Comparison of ENCODE assay signal across 19 cellular contexts in genomic region chr2:144834363-144834762, GRCh38.
"Had no signal": no experiment of that assay in that cellular context is flagged by ENCODE, and none has a peak within 500 bp of the region (broad histone marks: within the 10 kb centered on the region; RNA-seq: fewer than 3 reads in every experiment).

No MANE protein-coding gene starts in this region.

- H3K27ac Mint-ChIP-seq: activated B cell treated with CpG ODN at 0.5 μM for 24 hours; activated CD8-positive, alpha-beta T cell treated with anti-CD3 and anti-CD28 coated beads for 36 hours; activated naive CD8-positive, alpha-beta T cell treated with anti-CD3 and anti-CD28 coated beads, Interleukin-2, amount 10 ng/mL, durations not matched to agents 7 days and 5 days; activated T-cell treated with anti-CD3 and anti-CD28 coated beads, Interleukin-2, amount 50 U/mL, for 72 hours; effector memory CD8-positive, alpha-beta T cell; natural killer cell treated with Interleukin-12 subunit alpha and Interleukin-12 subunit beta and Interleukin-15 and Interleukin-18, amount 100 ng/mL, for 72 hours; progenitor cell of endocrine pancreas; stimulated activated naive CD8-positive, alpha-beta T cell treated with anti-CD3 and anti-CD28 coated beads, Interleukin-15, Interleukin-2, amounts not matched to agents 100 ng/mL and 50 ng/mL, for 24 hours; type B pancreatic cell had no signal

- H3K36me3 Mint-ChIP-seq: activated naive CD8-positive, alpha-beta T cell treated with anti-CD3 and anti-CD28 coated beads, Interleukin-2, amount 10 ng/mL, durations not matched to agents 7 days and 5 days; natural killer cell treated with Interleukin-12 subunit alpha and Interleukin-12 subunit beta and Interleukin-15 and Interleukin-18, amount 100 ng/mL, for 72 hours; type B pancreatic cell had no signal

- H3K4me1 ChIP-seq: gastrocnemius medialis, suprapubic skin had no signal

- H3K9me3 Mint-ChIP-seq: activated B cell treated with CpG ODN at 0.5 μM for 24 hours; activated CD8-positive, alpha-beta T cell treated with anti-CD3 and anti-CD28 coated beads for 36 hours; activated naive CD8-positive, alpha-beta T cell treated with anti-CD3 and anti-CD28 coated beads, Interleukin-2, amount 10 ng/mL, durations not matched to agents 7 days and 5 days; activated T-cell treated with anti-CD3 and anti-CD28 coated beads, Interleukin-2, amount 50 U/mL, for 72 hours; effector memory CD8-positive, alpha-beta T cell; natural killer cell treated with Interleukin-12 subunit alpha and Interleukin-12 subunit beta and Interleukin-15 and Interleukin-18, amount 100 ng/mL, for 72 hours; stimulated activated naive CD8-positive, alpha-beta T cell treated with anti-CD3 and anti-CD28 coated beads, Interleukin-15, Interleukin-2, amounts not matched to agents 100 ng/mL and 50 ng/mL, for 24 hours; type B pancreatic cell had no signal

- DNase-seq: activated B cell treated with CpG ODN at 0.5 μM for 24 hours; activated CD4-positive, alpha-beta T cell treated with anti-CD3 and anti-CD28 coated beads for 48 hours; activated CD8-positive, alpha-beta memory T cell treated with anti-CD3 and anti-CD28 coated beads, Interleukin-2, amount 50 U/mL, for 48 hours; activated CD8-positive, alpha-beta T cell treated with anti-CD3 and anti-CD28 coated beads for 36 hours; activated gamma-delta T cell; activated naive CD8-positive, alpha-beta T cell treated with anti-CD3 and anti-CD28 coated beads, Interleukin-2, amount 10 ng/mL, durations not matched to agents 7 days and 5 days; activated T-cell treated with anti-CD3 and anti-CD28 coated beads, Interleukin-2, amount 50 U/mL, for 72 hours; anterior cingulate cortex; effector memory CD8-positive, alpha-beta T cell; nucleus accumbens; spleen; T-helper 2 cell had no signal

- H3K4me1 Mint-ChIP-seq: activated B cell treated with CpG ODN at 0.5 μM for 24 hours; activated naive CD8-positive, alpha-beta T cell treated with anti-CD3 and anti-CD28 coated beads, Interleukin-2, amount 10 ng/mL, durations not matched to agents 7 days and 5 days had no signal

- ATAC-seq: activated CD8-positive, alpha-beta T cell treated with anti-CD3 and anti-CD28 coated beads for 36 hours; activated T-cell treated with anti-CD3 and anti-CD28 coated beads, Interleukin-2, amount 50 U/mL, for 72 hours; effector memory CD8-positive, alpha-beta T cell; gastrocnemius medialis; natural killer cell treated with Interleukin-12 subunit alpha and Interleukin-12 subunit beta and Interleukin-15 and Interleukin-18, amount 100 ng/mL, for 72 hours had no signal

- H3K27me3 ChIP-seq: gastrocnemius medialis, spleen, suprapubic skin had no signal

- H3K36me3 ChIP-seq: gastrocnemius medialis, spleen, suprapubic skin had no signal

- H3K27me3 Mint-ChIP-seq: activated B cell treated with CpG ODN at 0.5 μM for 24 hours; activated CD8-positive, alpha-beta T cell treated with anti-CD3 and anti-CD28 coated beads for 36 hours; progenitor cell of endocrine pancreas; stimulated activated naive CD8-positive, alpha-beta T cell treated with anti-CD3 and anti-CD28 coated beads, Interleukin-15, Interleukin-2, amounts not matched to agents 100 ng/mL and 50 ng/mL, for 24 hours had no signal

- FAIRE-seq: keratinocyte had no signal

- H3K27ac ChIP-seq: gastrocnemius medialis, spleen, suprapubic skin had no signal

- H3K4me3 ChIP-seq: gastrocnemius medialis, spleen, suprapubic skin had no signal

- H3K4me3 Mint-ChIP-seq: activated B cell treated with CpG ODN at 0.5 μM for 24 hours; activated CD8-positive, alpha-beta T cell treated with anti-CD3 and anti-CD28 coated beads for 36 hours; activated naive CD8-positive, alpha-beta T cell treated with anti-CD3 and anti-CD28 coated beads, Interleukin-2, amount 10 ng/mL, durations not matched to agents 7 days and 5 days; activated T-cell treated with anti-CD3 and anti-CD28 coated beads, Interleukin-2, amount 50 U/mL, for 72 hours; effector memory CD8-positive, alpha-beta T cell; natural killer cell treated with Interleukin-12 subunit alpha and Interleukin-12 subunit beta and Interleukin-15 and Interleukin-18, amount 100 ng/mL, for 72 hours; stimulated activated naive CD8-positive, alpha-beta T cell treated with anti-CD3 and anti-CD28 coated beads, Interleukin-15, Interleukin-2, amounts not matched to agents 100 ng/mL and 50 ng/mL, for 24 hours; type B pancreatic cell had no signal

- H3K9me3 ChIP-seq: gastrocnemius medialis, spleen, suprapubic skin had no signal
